ENCODE assay signal across 8 cellular contexts in the genomic region with DNA sequence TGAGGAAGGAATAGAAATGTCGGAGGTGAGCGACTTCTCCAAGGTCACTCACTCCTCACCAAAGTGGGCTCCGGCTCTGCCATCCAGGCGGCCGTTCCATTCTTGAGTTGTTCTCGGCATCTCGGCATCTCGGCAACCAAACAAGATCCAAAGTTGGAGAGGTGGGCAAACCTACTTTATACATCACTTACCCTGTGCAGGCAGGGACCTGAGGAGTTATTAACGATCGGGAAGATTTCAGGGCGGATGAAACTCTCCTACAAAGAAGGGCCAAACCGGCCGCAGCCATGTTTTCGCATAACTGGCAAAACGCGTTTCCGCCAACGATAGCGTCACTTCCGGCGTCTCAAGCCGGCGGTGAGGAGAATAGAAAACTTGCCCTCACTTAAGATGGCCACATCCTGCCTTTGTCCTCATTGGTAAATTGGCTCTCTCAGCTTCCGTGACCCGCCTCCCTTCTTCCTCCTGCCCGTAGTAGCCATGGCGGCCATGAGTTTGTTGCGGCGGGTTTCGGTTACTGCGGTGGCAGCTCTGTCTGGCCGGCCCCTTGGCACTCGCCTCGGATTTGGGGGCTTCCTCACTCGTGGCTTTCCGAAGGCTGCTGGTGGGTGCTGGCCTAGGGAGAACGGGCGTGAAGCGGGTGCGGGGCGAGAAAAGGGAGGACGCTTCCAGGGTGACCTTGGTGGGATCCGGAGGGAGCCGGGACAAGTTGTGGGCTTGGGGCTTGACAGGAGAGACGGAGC. TPM values are rescaled to one million over a fixed set of nuclear protein-coding genes. Genes with fewer than 3 reads are reported as not detected.
DNase-seq lines count a peak whose midpoint lies in the region; ATAC-seq and TF ChIP-seq lines count a peak whose summit lies in the region.

Gene MRPL47 (minus strand): TSS at position 303 of the 743 bp plus-strand sequence. CDS start 14 bp downstream, at position 289.
Gene NDUFB5 (plus strand): TSS at position 459 of the 743 bp plus-strand sequence. CDS start 22 bp downstream, at position 481.

- DNase-seq in NCI-H774 (lab: John Stamatoyannopoulos, UW): peak; percentile 99
- peak; percentile 89 to 91 for DNase-seq in activated CD4-positive, alpha-beta T cell treated with anti-CD3 and anti-CD28 coated beads, Interleukin-2, amount 50 U/mL, for 4 hours
- DNase-seq in dermis blood vessel endothelial cell: peak; percentile 99
- peak; percentile 94 to 96 for DNase-seq in left lung
- DNase-seq in stimulated activated CD4-positive, alpha-beta T cell treated with anti-CD3 and anti-CD28 coated beads, Interleukin-2, amount 100 ng/mL, for 48 hours: peak; percentile 84 to 87

- H3K27ac ChIP-seq in C4-2B: peak within 1 kb of the TSS; percentile 93
- peak within 1 kb of the TSS; percentile 87 to 95 for H3K27ac ChIP-seq in left lung

- intact Hi-C loops in left lung (cut with DNase I): no loop called here

- no peaks in the 10 kb centered on the region for H3K27me3 ChIP-seq in left lung

- no peaks in the 10 kb centered on the region for H3K9me3 ChIP-seq in left lung

- ATAC-seq in GM19395 (IDR thresholded peaks at IDR 0.05; ENCODE audit: unreplicated experiment): peak; percentile 96
- ATAC-seq in HG03565 (IDR thresholded peaks at IDR 0.05; ENCODE audit: unreplicated experiment): peak; percentile 92
- ATAC-seq in left lung: peak; percentile 100

- H3K4me3 ChIP-seq in left lung: peak within 1 kb of the TSS; percentile 78 to 83

- TF ChIP-seq CTCF in C4-2B (conservative IDR thresholded peaks at IDR 0.05): no peak
- peak in 1 of 2 donors; percentile 8 for TF ChIP-seq CTCF in left lung (IDR thresholded peaks at IDR 0.05)

- peaks cover 12 to 42% of the 10 kb centered on the region in 2 donors for H3K4me1 ChIP-seq in left lung

- H3K36me3 ChIP-seq in left lung: peaks cover 0 to 28% of the 10 kb centered on the region in 2 donors

RNA-seq across cellular contexts. Expression of gene MRPL47, which starts in this region (rescaled TPM):
- total RNA-seq in dermis blood vessel endothelial cell (30.1 and 36.1 TPM in 2 replicates), left lung (10 to 100 TPM; 27.7 to 33.4 TPM)

RNA-seq across cellular contexts. Expression of gene NDUFB5, which starts in this region (rescaled TPM):
- 92.3 and 152 TPM in 2 replicates for total RNA-seq in dermis blood vessel endothelial cell
- total RNA-seq in left lung: 100 to 1,000 TPM in 1 of 2 donors, 10 to 100 TPM in 1; 79.1 to 111 TPM

Comparison
In these comparisons a context has a peak if more than half of its experiments do, and no peak if none do; other contexts are left out.
1. Peak in every context shown above with its lines: DNase-seq, ATAC-seq, H3K4me3 ChIP-seq and H3K27ac ChIP-seq.